1 cellular context compared by ENCODE assay signal in genomic region chr1:220879090-220879508, GRCh38.
TF ChIP-seq lines count a peak whose summit lies in the region.

Gene HLX, plus strand, starts transcription at chr1:220879443. Its CDS starts 415 bp downstream, at chr1:220879858.

TF ChIP-seq in K562, 482 proteins besides CTCF, POLR2A, EP300 and RAD21 (continued from another document):
- TF ChIP-seq TFAM (CRISPR knock-in tag; conservative IDR thresholded peaks at IDR 0.05) (no peak), ZNF347 (CRISPR knock-in tag; IDR thresholded peaks at IDR 0.05; ENCODE audit: low read depth) (no peak), ZNF561 (CRISPR knock-in tag; conservative IDR thresholded peaks at IDR 0.05) (no peak), ZNF280A (IDR thresholded peaks at IDR 0.05; ENCODE audit: low read depth, partially characterized antibody) (no peak), HES1 (IDR thresholded peaks at IDR 0.05; ENCODE audit: low read depth) (no peak), TBP (optimal IDR thresholded peaks at IDR 0.05; ENCODE audit: low read depth, low read length) (peak; percentile 62), HBP1 (CRISPR knock-in tag; IDR thresholded peaks at IDR 0.05) (no peak), POLR2G (IDR thresholded peaks at IDR 0.05; ENCODE audit: low read depth, low read length) (peak; percentile 69), ZNF3 (CRISPR knock-in tag; IDR thresholded peaks at IDR 0.05) (no peak), HMGN3 (IDR thresholded peaks at IDR 0.05; ENCODE audit: borderline replicate concordance, extremely low read depth, insufficient read length, low read depth, low read length) (peak; percentile 6), FOXK2 (conservative IDR thresholded peaks at IDR 0.05 in 1 of 2, IDR thresholded peaks at IDR 0.05 in 1 of 2; ENCODE audit: low read depth in 2 of 2) (no peak), MYC (IDR thresholded peaks at IDR 0.05; ENCODE audit: low read depth, low read length) (peak; percentile 23; the same call in 1 of the 2 replicates), MYC (CRISPR knock-in tag; IDR thresholded peaks at IDR 0.05; ENCODE audit: borderline replicate concordance, low read depth) (no peak), EP400 (IDR thresholded peaks at IDR 0.05) (peak; percentile 50; the same call in 1 of the 2 replicates), NFXL1 (CRISPR knock-in tag; IDR thresholded peaks at IDR 0.05) (no peak), ZNF584 (CRISPR knock-in tag; IDR thresholded peaks at IDR 0.05; ENCODE audit: low read depth) (no peak), FOXJ2 (tag; IDR thresholded peaks at IDR 0.05) (0 out of 2 replicates have a peak, but pooled peaks have one; percentile 15), STAT5B (CRISPR knock-in tag; IDR thresholded peaks at IDR 0.05) (no peak), ZNF639 (CRISPR knock-in tag; conservative IDR thresholded peaks at IDR 0.05 in 1 of 2, IDR thresholded peaks at IDR 0.05 in 1 of 2) (no peak), EGR1 (conservative IDR thresholded peaks at IDR 0.05) (0 out of 2 replicates have a peak, but pooled peaks have one; percentile 12), THRB (CRISPR knock-in tag; conservative IDR thresholded peaks at IDR 0.05) (no peak), L3MBTL2 (IDR thresholded peaks at IDR 0.05) (peak; percentile 47), NRF1 (conservative IDR thresholded peaks at IDR 0.05 in 1 of 2, IDR thresholded peaks at IDR 0.05 in 1 of 2) (0 out of 4 replicates have a peak, but pooled peaks of 1 of the 2 experiments have one; percentile 20), MGA (IDR thresholded peaks at IDR 0.05) (peak; percentile 60), NFIC (IDR thresholded peaks at IDR 0.05) (no peak), CBX3 (IDR thresholded peaks at IDR 0.05; ENCODE audit: borderline replicate concordance in 1 of 2, low read length in 2 of 2) (no peak), E2F6 (IDR thresholded peaks at IDR 0.05; ENCODE audit: borderline replicate concordance in 1 of 2, extremely low read depth in 1 of 2, insufficient read depth in 1 of 2, insufficient read length in 1 of 2, low read depth in 1 of 2, low read length in 1 of 2, poor library complexity in 1 of 2, severe bottlenecking in 1 of 2) (peak in 1 of 2 experiments; percentile 64), HIVEP1 (CRISPR knock-in tag; IDR thresholded peaks at IDR 0.05) (no peak)
